1 cellular context compared by ENCODE assay signal in the genomic region with DNA sequence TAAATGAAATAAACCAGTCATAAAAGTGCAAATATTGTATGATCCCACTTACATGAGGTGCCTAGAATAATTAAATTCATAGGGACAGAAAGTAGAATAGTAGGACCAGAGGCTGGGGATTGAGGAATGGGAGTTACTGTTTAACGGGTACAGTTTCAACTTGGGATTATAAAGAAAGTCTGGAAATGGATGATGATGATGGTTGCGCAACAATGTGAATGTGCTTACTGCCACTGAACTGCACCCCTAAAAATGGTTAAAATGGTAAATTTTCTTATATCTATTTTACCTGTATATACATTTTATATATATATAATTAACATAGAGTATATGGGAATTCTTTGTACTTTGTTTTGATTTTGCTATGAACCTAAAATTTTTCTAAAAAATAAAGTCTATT.
TF ChIP-seq lines count a peak whose summit lies in the region.

No MANE protein-coding gene starts in this region.

TF ChIP-seq in H1, 55 proteins besides CTCF, POLR2A, EP300 and RAD21 (continued from another document):
- TF ChIP-seq RBBP5 (IDR thresholded peaks at IDR 0.05; ENCODE audit: borderline replicate concordance, low read depth, low read length) = no peak
